In the genomic region with DNA sequence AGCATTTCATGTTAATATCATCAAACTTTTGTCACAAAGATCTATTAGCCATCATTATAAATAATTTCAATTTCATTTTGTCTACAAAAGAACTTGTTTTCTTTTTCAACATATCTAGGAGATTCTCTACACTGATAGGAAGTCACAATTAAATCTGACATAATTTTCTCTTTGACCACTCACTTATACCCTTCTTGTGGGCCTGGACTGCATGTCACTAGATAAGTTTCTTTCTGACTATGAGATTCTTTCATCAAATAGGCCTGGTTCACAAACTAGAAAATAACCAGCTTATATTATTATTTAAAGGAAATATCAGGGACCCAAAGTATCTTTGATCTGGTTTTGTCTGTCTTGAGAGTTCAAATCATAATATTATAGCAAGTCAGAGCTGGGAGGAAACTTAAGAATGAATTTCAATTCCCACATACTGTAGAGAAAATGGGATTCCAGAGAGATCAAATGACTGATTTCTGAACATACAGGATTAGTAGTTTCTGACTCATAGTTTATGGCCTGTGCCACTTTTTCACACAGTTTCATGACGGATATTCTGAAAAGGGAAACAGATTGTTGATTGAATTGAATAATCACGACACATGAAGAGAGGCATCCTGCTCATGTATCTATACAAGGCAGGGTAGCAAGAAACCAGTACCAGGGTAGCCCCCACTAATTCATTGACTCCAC, we compare ENCODE assay signal across 13 cellular contexts.
DNase-seq lines count a peak whose midpoint lies in the region; ATAC-seq, FAIRE-seq and TF ChIP-seq lines count a peak whose summit lies in the region.
"Had no signal": no experiment of that assay in that cellular context is flagged by ENCODE, and none has a peak within 500 bp of the region (broad histone marks: within the 10 kb centered on the region; RNA-seq: fewer than 3 reads in every experiment).

No MANE protein-coding gene starts in this region.

- H3K9me3 Mint-ChIP-seq in astrocyte (ENCODE audit: unreplicated experiment), result no peaks in the 10 kb centered on the region
- H3K9me3 Mint-ChIP-seq: activated CD4-positive, alpha-beta memory T cell treated with anti-CD3 and anti-CD28 coated beads for 36 hours had no signal

- H3K27ac Mint-ChIP-seq in astrocyte (ENCODE audit: unreplicated experiment), result peak overlapping the region; percentile 98
- H3K27ac Mint-ChIP-seq: activated CD4-positive, alpha-beta memory T cell treated with anti-CD3 and anti-CD28 coated beads for 36 hours; activated naive CD8-positive, alpha-beta T cell treated with anti-CD3 and anti-CD28 coated beads for 36 hours; stimulated activated naive CD8-positive, alpha-beta T cell treated with anti-CD3 and anti-CD28 coated beads, Interleukin-15, Interleukin-2, amounts not matched to agents 100 ng/mL and 50 ng/mL, for 24 hours had no signal

- no peak for TF ChIP-seq POLR2A in gastrocnemius medialis (IDR thresholded peaks at IDR 0.05)

- H3K27ac ChIP-seq in astrocyte (ENCODE audit: low read depth, low read length) (peak overlapping the region; percentile 93), gastrocnemius medialis (no peak overlapping the region)

- no peak overlapping the region for H3K4me3 Mint-ChIP-seq in astrocyte (ENCODE audit: unreplicated experiment)
- H3K4me3 Mint-ChIP-seq: activated CD4-positive, alpha-beta memory T cell treated with anti-CD3 and anti-CD28 coated beads for 36 hours; activated naive CD8-positive, alpha-beta T cell treated with anti-CD3 and anti-CD28 coated beads for 36 hours; stimulated activated naive CD8-positive, alpha-beta T cell treated with anti-CD3 and anti-CD28 coated beads, Interleukin-15, Interleukin-2, amounts not matched to agents 100 ng/mL and 50 ng/mL, for 24 hours had no signal

- peak overlapping the region; percentile 4 for H3K4me3 ChIP-seq in astrocyte (ENCODE audit: insufficient read depth, low read depth, low read length)
- H3K4me3 ChIP-seq in gastrocnemius medialis, result no peak overlapping the region

- no peaks in the 10 kb centered on the region for H3K27me3 Mint-ChIP-seq in astrocyte (ENCODE audit: low read depth, unreplicated experiment)
- H3K27me3 Mint-ChIP-seq: activated CD4-positive, alpha-beta memory T cell treated with anti-CD3 and anti-CD28 coated beads for 36 hours; activated naive CD8-positive, alpha-beta T cell treated with anti-CD3 and anti-CD28 coated beads for 36 hours; stimulated activated naive CD8-positive, alpha-beta T cell treated with anti-CD3 and anti-CD28 coated beads, Interleukin-15, Interleukin-2, amounts not matched to agents 100 ng/mL and 50 ng/mL, for 24 hours had no signal

- H3K36me3 Mint-ChIP-seq in astrocyte (ENCODE audit: low read depth, unreplicated experiment), result no peaks in the 10 kb centered on the region
- H3K36me3 Mint-ChIP-seq: activated CD4-positive, alpha-beta memory T cell treated with anti-CD3 and anti-CD28 coated beads for 36 hours; activated naive CD8-positive, alpha-beta T cell treated with anti-CD3 and anti-CD28 coated beads for 36 hours had no signal

- H3K4me1 ChIP-seq in astrocyte (ENCODE audit: insufficient read depth, low read length) (peaks cover 23% of the 10 kb centered on the region), gastrocnemius medialis (peaks cover 0 to 8% of the 10 kb centered on the region in 2 donors)

- H3K27me3 ChIP-seq in astrocyte (ENCODE audit: insufficient read depth, low read length), result no peaks in the 10 kb centered on the region
- H3K27me3 ChIP-seq in gastrocnemius medialis, result no peaks in the 10 kb centered on the region

- H4K20me1 ChIP-seq in astrocyte (ENCODE audit: insufficient read depth, low read length), result no peaks in the 10 kb centered on the region

- peak overlapping the region; percentile 68 for H3K4me2 ChIP-seq in astrocyte (ENCODE audit: low read length)

- H2AFZ ChIP-seq in astrocyte (ENCODE audit: low read depth, low read length), result peak overlapping the region; percentile 15

- intact Hi-C loops in gastrocnemius medialis (cut with DNase I; ENCODE audit: low total_unique reads), result no loop called here

- H3K9ac ChIP-seq in astrocyte (ENCODE audit: low read length), result peak overlapping the region; percentile 68

- TF ChIP-seq CTCF in D721Med (IDR thresholded peaks at IDR 0.05; ENCODE audit: insufficient read depth, missing control alignments) (no peak), astrocyte (IDR thresholded peaks at IDR 0.05; ENCODE audit: insufficient read depth, low read depth, low read length) (no peak), gastrocnemius medialis (IDR thresholded peaks at IDR 0.05 in 4 of 5, conservative IDR thresholded peaks at IDR 0.05 in 1 of 5) (no peak)

- FAIRE-seq in D721Med (lab: Jason Lieb, UNC) (peak; percentile 25), astrocyte (lab: Jason Lieb, UNC) (peak; percentile 70)
- FAIRE-seq: endometrium had no signal

- H3K79me2 ChIP-seq in astrocyte (ENCODE audit: insufficient read depth, low read length), result no peaks in the 10 kb centered on the region

- ATAC-seq in HG03378 (IDR thresholded peaks at IDR 0.05; ENCODE audit: unreplicated experiment) (peak; percentile 37), gastrocnemius medialis (no peak)

- H3K9me3 ChIP-seq in astrocyte (ENCODE audit: insufficient read depth, low read depth, low read length) (no peaks in the 10 kb centered on the region), gastrocnemius medialis (no peaks in the 10 kb centered on the region)

- DNase-seq in D721Med (ENCODE audit: insufficient read length, low spot score), result no peak
- DNase-seq in astrocyte (ENCODE audit: low read depth), result peak; percentile 63
- DNase-seq in iris pigment epithelial cell (ENCODE audit: low read depth), result peak; percentile 88
- no peak for DNase-seq in NCI-H774 (lab: John Stamatoyannopoulos, UW)
- no peak for DNase-seq in gastrocnemius medialis
- no peak for DNase-seq in DMS53 (lab: John Stamatoyannopoulos, UW)
- no peak for DNase-seq in NK-92 treated with Interleukin-12 subunit alpha and Interleukin-12 subunit beta, amount 100 ng/mL, for 24 hours (lab: John Stamatoyannopoulos, UW)
- DNase-seq: activated CD4-positive, alpha-beta memory T cell treated with anti-CD3 and anti-CD28 coated beads for 36 hours; activated naive CD8-positive, alpha-beta T cell treated with anti-CD3 and anti-CD28 coated beads for 36 hours; MV-4-11 had no signal

- H3K4me1 Mint-ChIP-seq in astrocyte (ENCODE audit: low read depth, unreplicated experiment), result peaks cover 43% of the 10 kb centered on the region
- H3K4me1 Mint-ChIP-seq: activated naive CD8-positive, alpha-beta T cell treated with anti-CD3 and anti-CD28 coated beads for 36 hours had no signal

- H3K36me3 ChIP-seq in astrocyte (ENCODE audit: insufficient read depth, low read length) (no peaks in the 10 kb centered on the region), gastrocnemius medialis (no peaks in the 10 kb centered on the region)

- in situ Hi-C loops in gastrocnemius medialis (cut with MboI; ENCODE audit: low sequenced_read_pairs in 4 of 4), result no loop called here

Comparison
In these comparisons a context has a peak if more than half of its experiments do, and no peak if none do; other contexts are left out.
1. DNase-seq: peak in astrocyte (single experiment) and iris pigment epithelial cell (single experiment); none in D721Med (single experiment), NCI-H774 (single experiment), gastrocnemius medialis (0 of 2), DMS53 (single experiment) and NK-92 treated with Interleukin-12 subunit alpha and Interleukin-12 subunit beta, amount 100 ng/mL, for 24 hours (single experiment).